22 cellular contexts compared by ENCODE assay signal in the genomic region with DNA sequence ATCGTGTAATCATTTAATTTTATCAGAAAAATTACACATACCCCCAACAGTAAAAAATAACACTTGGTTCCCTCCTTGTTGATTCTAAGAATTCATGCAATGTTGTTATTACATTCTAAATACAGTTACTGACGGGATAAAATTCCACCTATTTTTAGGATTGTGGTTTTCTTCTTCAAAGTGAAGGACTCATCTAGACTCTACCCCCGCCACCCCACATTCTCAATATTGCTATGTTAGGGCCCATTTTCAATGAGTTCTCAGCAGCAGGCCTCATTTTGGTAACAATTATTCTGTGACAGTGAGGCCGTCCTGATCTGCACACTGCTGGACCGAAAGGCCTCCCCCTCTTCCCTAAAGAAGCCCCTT. TPM values are rescaled to one million over a fixed set of nuclear protein-coding genes. Genes with fewer than 3 reads are reported as not detected.
DNase-seq lines count a peak whose midpoint lies in the region; ATAC-seq and TF ChIP-seq lines count a peak whose summit lies in the region.
"Had no signal": no experiment of that assay in that cellular context is flagged by ENCODE, and none has a peak within 500 bp of the region (broad histone marks: within the 10 kb centered on the region; RNA-seq: fewer than 3 reads in every experiment).

No MANE protein-coding gene starts in this region.

- peaks cover 43% of the 10 kb centered on the region for H3K4me1 Mint-ChIP-seq in activated T-cell treated with anti-CD3 and anti-CD28 coated beads, Interleukin-2, amount 50 U/mL, for 24 hours (ENCODE audit: low read depth)
- peaks cover 0 to 57% (median 37%) of the 10 kb centered on the region in 4 donors for H3K4me1 Mint-ChIP-seq in CD4-positive, alpha-beta memory T cell
- peaks cover 59% of the 10 kb centered on the region for H3K4me1 Mint-ChIP-seq in activated T-helper 17 cell treated with anti-CD3 and anti-CD28 coated beads, Interleukin-2, amount 50 U/mL, for 72 hours

- peaks cover 12% of the 10 kb centered on the region for H3K36me3 Mint-ChIP-seq in activated T-cell treated with anti-CD3 and anti-CD28 coated beads, Interleukin-2, amount 50 U/mL, for 24 hours (ENCODE audit: low read depth)
- peaks cover 15 to 31% of the 10 kb centered on the region in 2 donors for H3K36me3 Mint-ChIP-seq in CD4-positive, alpha-beta memory T cell
- H3K36me3 Mint-ChIP-seq in activated T-helper 17 cell treated with anti-CD3 and anti-CD28 coated beads, Interleukin-2, amount 50 U/mL, for 72 hours (ENCODE audit: low read depth): peaks cover 51% of the 10 kb centered on the region

- H3K4me3 ChIP-seq in CD4-positive, alpha-beta memory T cell (ENCODE audit: low read length in 2 of 2): no peak overlapping the region
- H3K4me3 ChIP-seq in osteoblast (ENCODE audit: insufficient read depth, low read length): no peak overlapping the region
- H3K4me3 ChIP-seq: breast epithelium, prostate gland, transverse colon had no signal

- ATAC-seq in activated T-helper 17 cell treated with anti-CD3 and anti-CD28 coated beads, Interleukin-2, amount 50 U/mL, for 72 hours (replicated peaks): peak; percentile 59
- no peak for ATAC-seq in HG03439 (IDR thresholded peaks at IDR 0.05; ENCODE audit: unreplicated experiment)
- ATAC-seq: foreskin keratinocyte had no signal

- H3K4me3 Mint-ChIP-seq in activated T-cell treated with anti-CD3 and anti-CD28 coated beads, Interleukin-2, amount 50 U/mL, for 24 hours: peak overlapping the region; percentile 57
- H3K4me3 Mint-ChIP-seq in CD4-positive, alpha-beta memory T cell: peak overlapping the region in 1 of 8 donors; percentile 60
- no peak overlapping the region for H3K4me3 Mint-ChIP-seq in activated T-helper 17 cell treated with anti-CD3 and anti-CD28 coated beads, Interleukin-2, amount 50 U/mL, for 72 hours
- H3K4me3 Mint-ChIP-seq: activated naive CD8-positive, alpha-beta T cell had no signal

- peaks cover 2% of the 10 kb centered on the region for H4K20me1 ChIP-seq in osteoblast (ENCODE audit: insufficient read depth, low read length)

- H3K27me3 ChIP-seq in CD4-positive, alpha-beta memory T cell (ENCODE audit: insufficient read depth, low read length): no peaks in the 10 kb centered on the region
- H3K27me3 ChIP-seq in osteoblast (ENCODE audit: insufficient read depth, low read length): peaks cover 4% of the 10 kb centered on the region
- H3K27me3 ChIP-seq: breast epithelium, transverse colon had no signal

- DNase-seq in activated T-cell treated with anti-CD3 and anti-CD28 coated beads, Interleukin-2, amount 50 U/mL, for 24 hours: no peak
- DNase-seq in activated T-cell treated with anti-CD3 and anti-CD28 coated beads for 4 hours: no peak
- DNase-seq in CD4-positive, alpha-beta memory T cell: no peak
- DNase-seq in osteoblast (ENCODE audit: insufficient read length, low spot score, missing footprints): no peak
- no peak for DNase-seq in GM13976 (ENCODE audit: low spot score)
- DNase-seq in head of caudate nucleus: no peak
- DNase-seq: foreskin keratinocyte, Karpas-422, kidney, mammary epithelial cell, NCI-H1092, NCI-H2081, NCI-H446 treated with DMSO at 0.1 percent for 48 hours, small intestine, SW 1271, transverse colon had no signal

- H3K9me3 ChIP-seq in CD4-positive, alpha-beta memory T cell (ENCODE audit: control insufficient read depth in 1 of 2, low read length in 2 of 2): no peaks in the 10 kb centered on the region
- H3K9me3 ChIP-seq in osteoblast (ENCODE audit: low read depth, low read length): no peaks in the 10 kb centered on the region
- H3K9me3 ChIP-seq: breast epithelium, prostate gland had no signal

- no peaks in the 10 kb centered on the region for H3K36me3 ChIP-seq in CD4-positive, alpha-beta memory T cell (ENCODE audit: insufficient read depth, low read length)
- no peaks in the 10 kb centered on the region for H3K36me3 ChIP-seq in osteoblast (ENCODE audit: insufficient read depth, low read length)
- H3K36me3 ChIP-seq: breast epithelium, prostate gland, transverse colon had no signal

- peaks cover 3% of the 10 kb centered on the region for H3K9me3 Mint-ChIP-seq in activated T-cell treated with anti-CD3 and anti-CD28 coated beads, Interleukin-2, amount 50 U/mL, for 24 hours
- H3K9me3 Mint-ChIP-seq in CD4-positive, alpha-beta memory T cell: peaks cover 0 to 3% (median 0%) of the 10 kb centered on the region in 8 donors
- no peaks in the 10 kb centered on the region for H3K9me3 Mint-ChIP-seq in activated T-helper 17 cell treated with anti-CD3 and anti-CD28 coated beads, Interleukin-2, amount 50 U/mL, for 72 hours

- in situ Hi-C loops in GM13976 (cut with MboI; ENCODE audit: low sequenced_read_pairs, unreplicated experiment): no loop called here

- intact Hi-C loops in CD4-positive, alpha-beta memory T cell (cut with micrococcal nuclease): loop anchor here (1.0 kb wide), 1 partner anchor 24 kb away; no protein-coding TSS in a partner anchor
- intact Hi-C loops in head of caudate nucleus (cut with DNase I): no loop called here

- no peak for TF ChIP-seq CTCF in osteoblast (IDR thresholded peaks at IDR 0.05; ENCODE audit: extremely low read depth, low read depth, low read length)
- no peak for TF ChIP-seq CTCF in GM13976 (IDR thresholded peaks at IDR 0.05; ENCODE audit: borderline replicate concordance, control extremely low read depth, extremely low read depth, insufficient read depth, missing control alignments)

- no peak overlapping the region for H2AFZ ChIP-seq in osteoblast (ENCODE audit: low read length)

- H3K4me1 ChIP-seq in CD4-positive, alpha-beta memory T cell (ENCODE audit: insufficient read depth, low read length): peaks cover 93% of the 10 kb centered on the region
- H3K4me1 ChIP-seq in osteoblast (ENCODE audit: insufficient read depth, low read length): peaks cover 16% of the 10 kb centered on the region
- H3K4me1 ChIP-seq: breast epithelium, foreskin keratinocyte, prostate gland had no signal

- no peaks in the 10 kb centered on the region for H3K27me3 Mint-ChIP-seq in activated T-cell treated with anti-CD3 and anti-CD28 coated beads, Interleukin-2, amount 50 U/mL, for 24 hours
- H3K27me3 Mint-ChIP-seq in CD4-positive, alpha-beta memory T cell: no peaks in the 10 kb centered on the region
- H3K27me3 Mint-ChIP-seq in activated T-helper 17 cell treated with anti-CD3 and anti-CD28 coated beads, Interleukin-2, amount 50 U/mL, for 72 hours: no peaks in the 10 kb centered on the region
- H3K27me3 Mint-ChIP-seq: activated naive CD8-positive, alpha-beta T cell; naive thymus-derived CD4-positive, alpha-beta T cell had no signal

- peak overlapping the region; percentile 1 for H3K4me2 ChIP-seq in osteoblast (ENCODE audit: insufficient read depth, low read length)

- H3K79me2 ChIP-seq in osteoblast (ENCODE audit: insufficient read depth, low read length): peaks cover 3% of the 10 kb centered on the region

- peak overlapping the region; percentile 59 for H3K27ac ChIP-seq in CD4-positive, alpha-beta memory T cell (ENCODE audit: low read depth, low read length)
- peak overlapping the region; percentile 7 for H3K27ac ChIP-seq in osteoblast (ENCODE audit: low read depth, low read length)
- H3K27ac ChIP-seq: breast epithelium, foreskin keratinocyte, prostate gland, transverse colon had no signal

- POLR2A ChIA-PET in CD4-positive, alpha-beta memory T cell (lab: Charles Lee; ENCODE audit: partially characterized antibody): interaction anchor here (1.0 to 2.7 kb wide), 3 partner anchors 24 to 43 kb away, joined by 3 to 11 read pairs (median 9); partner anchors contain the start of gene PREX1

- CTCF ChIA-PET in CD4-positive, alpha-beta memory T cell (lab: Charles Lee; ENCODE audit: partially characterized antibody): no interaction called here

- H3K27ac Mint-ChIP-seq in activated T-cell treated with anti-CD3 and anti-CD28 coated beads, Interleukin-2, amount 50 U/mL, for 24 hours: no peak overlapping the region
- peak overlapping the region in 1 of 7 donors; percentile 90 for H3K27ac Mint-ChIP-seq in CD4-positive, alpha-beta memory T cell
- no peak overlapping the region for H3K27ac Mint-ChIP-seq in activated T-helper 17 cell treated with anti-CD3 and anti-CD28 coated beads, Interleukin-2, amount 50 U/mL, for 72 hours

RNA-seq across cellular contexts. Expression of gene PREX1, which starts 43.5 kb away (rescaled TPM):
- 100 to 1,000 TPM; 164 to 165 TPM for total RNA-seq in CD4-positive, alpha-beta memory T cell
- polyA plus RNA-seq in CD4-positive, alpha-beta memory T cell: 10 to 100 TPM; 10.6 to 79.6 TPM
- total RNA-seq in activated T-helper 17 cell treated with anti-CD3 and anti-CD28 coated beads, Interleukin-2, amount 50 U/mL, for 72 hours: 100 to 1,000 TPM in 1 of 2 donors, 10 to 100 TPM in 1; 96.1 to 111 TPM
- total RNA-seq in osteoblast: 12.7 and 14.1 TPM in 2 replicates
